Comparison of ENCODE assay signal across 9 cellular contexts in genomic region chr11:134626032-134626431, GRCh38.
"Had no signal": no experiment of that assay in that cellular context is flagged by ENCODE, and none has a peak within 500 bp of the region (broad histone marks: within the 10 kb centered on the region; RNA-seq: fewer than 3 reads in every experiment).

No MANE protein-coding gene starts in this region.

- H3K4me3 Mint-ChIP-seq: HFFc6, IgD-negative memory B cell had no signal

- H3K9me3 ChIP-seq: HAP-1 had no signal

- H3K27ac ChIP-seq: GM23248, HL-60 had no signal

- H3K4me1 ChIP-seq: HAP-1 had no signal

- H3K27ac Mint-ChIP-seq: HFFc6, IgD-negative memory B cell had no signal

- H3K36me3 Mint-ChIP-seq: IgD-negative memory B cell had no signal

- FAIRE-seq: HepG2 had no signal

- H3K9ac ChIP-seq: GM23248 had no signal

- H3K4me3 ChIP-seq: GM23248, HAP-1 had no signal

- H3K36me3 ChIP-seq: HAP-1 had no signal

- DNase-seq: GM23248, GOT3, H7, HFFc6 had no signal

- ATAC-seq: HCT116, HepG2 had no signal

- H3K4me1 Mint-ChIP-seq: IgD-negative memory B cell had no signal
